Comparison of ENCODE assay signal across 8 cellular contexts in genomic region chr6:2309138-2309537, GRCh38.
"Had no signal": no experiment of that assay in that cellular context is flagged by ENCODE, and none has a peak within 500 bp of the region (broad histone marks: within the 10 kb centered on the region; RNA-seq: fewer than 3 reads in every experiment).

No MANE protein-coding gene starts in this region.

- H3K4me3 ChIP-seq: GM12878 had no signal

- DNase-seq: GDM1, GF-D8 had no signal

- ATAC-seq: GM12878 had no signal

- FAIRE-seq: G401.6, GM12878, GM12891, GM12892, GM18507, GM19239 had no signal
